In genomic region chr9:68562456-68562855, GRCh38 we compare ENCODE assay signal across 1 cellular context.
TF ChIP-seq lines count a peak whose summit lies in the region.

No MANE protein-coding gene starts in this region.

TF ChIP-seq in GM23338, 12 proteins besides CTCF, POLR2A, EP300 and RAD21:
- TF ChIP-seq, protein P1, sequence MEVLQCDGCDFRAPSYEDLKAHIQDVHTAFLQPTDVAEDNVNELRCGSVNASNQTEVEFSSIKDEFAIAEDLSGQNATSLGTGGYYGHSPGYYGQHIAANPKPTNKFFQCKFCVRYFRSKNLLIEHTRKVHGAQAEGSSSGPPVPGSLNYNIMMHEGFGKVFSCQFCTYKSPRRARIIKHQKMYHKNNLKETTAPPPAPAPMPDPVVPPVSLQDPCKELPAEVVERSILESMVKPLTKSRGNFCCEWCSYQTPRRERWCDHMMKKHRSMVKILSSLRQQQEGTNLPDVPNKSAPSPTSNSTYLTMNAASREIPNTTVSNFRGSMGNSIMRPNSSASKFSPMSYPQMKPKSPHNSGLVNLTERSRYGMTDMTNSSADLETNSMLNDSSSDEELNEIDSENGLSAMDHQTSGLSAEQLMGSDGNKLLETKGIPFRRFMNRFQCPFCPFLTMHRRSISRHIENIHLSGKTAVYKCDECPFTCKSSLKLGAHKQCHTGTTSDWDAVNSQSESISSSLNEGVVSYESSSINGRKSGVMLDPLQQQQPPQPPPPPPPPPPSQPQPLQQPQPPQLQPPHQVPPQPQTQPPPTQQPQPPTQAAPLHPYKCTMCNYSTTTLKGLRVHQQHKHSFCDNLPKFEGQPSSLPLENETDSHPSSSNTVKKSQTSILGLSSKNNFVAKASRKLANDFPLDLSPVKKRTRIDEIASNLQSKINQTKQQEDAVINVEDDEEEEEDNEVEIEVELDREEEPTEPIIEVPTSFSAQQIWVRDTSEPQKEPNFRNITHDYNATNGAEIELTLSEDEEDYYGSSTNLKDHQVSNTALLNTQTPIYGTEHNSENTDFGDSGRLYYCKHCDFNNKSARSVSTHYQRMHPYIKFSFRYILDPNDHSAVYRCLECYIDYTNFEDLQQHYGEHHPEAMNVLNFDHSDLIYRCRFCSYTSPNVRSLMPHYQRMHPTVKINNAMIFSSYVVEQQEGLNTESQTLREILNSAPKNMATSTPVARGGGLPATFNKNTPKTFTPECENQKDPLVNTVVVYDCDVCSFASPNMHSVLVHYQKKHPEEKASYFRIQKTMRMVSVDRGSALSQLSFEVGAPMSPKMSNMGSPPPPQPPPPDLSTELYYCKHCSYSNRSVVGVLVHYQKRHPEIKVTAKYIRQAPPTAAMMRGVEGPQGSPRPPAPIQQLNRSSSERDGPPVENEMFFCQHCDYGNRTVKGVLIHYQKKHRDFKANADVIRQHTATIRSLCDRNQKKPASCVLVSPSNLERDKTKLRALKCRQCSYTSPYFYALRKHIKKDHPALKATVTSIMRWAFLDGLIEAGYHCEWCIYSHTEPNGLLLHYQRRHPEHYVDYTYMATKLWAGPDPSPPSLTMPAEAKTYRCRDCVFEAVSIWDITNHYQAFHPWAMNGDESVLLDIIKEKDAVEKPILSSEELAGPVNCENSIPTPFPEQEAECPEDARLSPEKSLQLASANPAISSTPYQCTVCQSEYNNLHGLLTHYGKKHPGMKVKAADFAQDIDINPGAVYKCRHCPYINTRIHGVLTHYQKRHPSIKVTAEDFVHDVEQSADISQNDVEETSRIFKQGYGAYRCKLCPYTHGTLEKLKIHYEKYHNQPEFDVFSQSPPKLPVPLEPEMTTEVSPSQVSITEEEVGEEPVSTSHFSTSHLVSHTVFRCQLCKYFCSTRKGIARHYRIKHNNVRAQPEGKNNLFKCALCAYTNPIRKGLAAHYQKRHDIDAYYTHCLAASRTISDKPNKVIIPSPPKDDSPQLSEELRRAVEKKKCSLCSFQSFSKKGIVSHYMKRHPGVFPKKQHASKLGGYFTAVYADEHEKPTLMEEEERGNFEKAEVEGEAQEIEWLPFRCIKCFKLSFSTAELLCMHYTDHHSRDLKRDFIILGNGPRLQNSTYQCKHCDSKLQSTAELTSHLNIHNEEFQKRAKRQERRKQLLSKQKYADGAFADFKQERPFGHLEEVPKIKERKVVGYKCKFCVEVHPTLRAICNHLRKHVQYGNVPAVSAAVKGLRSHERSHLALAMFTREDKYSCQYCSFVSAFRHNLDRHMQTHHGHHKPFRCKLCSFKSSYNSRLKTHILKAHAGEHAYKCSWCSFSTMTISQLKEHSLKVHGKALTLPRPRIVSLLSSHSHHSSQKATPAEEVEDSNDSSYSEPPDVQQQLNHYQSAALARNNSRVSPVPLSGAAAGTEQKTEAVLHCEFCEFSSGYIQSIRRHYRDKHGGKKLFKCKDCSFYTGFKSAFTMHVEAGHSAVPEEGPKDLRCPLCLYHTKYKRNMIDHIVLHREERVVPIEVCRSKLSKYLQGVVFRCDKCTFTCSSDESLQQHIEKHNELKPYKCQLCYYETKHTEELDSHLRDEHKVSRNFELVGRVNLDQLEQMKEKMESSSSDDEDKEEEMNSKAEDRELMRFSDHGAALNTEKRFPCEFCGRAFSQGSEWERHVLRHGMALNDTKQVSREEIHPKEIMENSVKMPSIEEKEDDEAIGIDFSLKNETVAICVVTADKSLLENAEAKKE (CRISPR knock-in tag; IDR thresholded peaks at IDR 0.05) = no peak
- TF ChIP-seq ETS1 (IDR thresholded peaks at IDR 0.05) = no peak
- TF ChIP-seq EZH2phosphoT487 (IDR thresholded peaks at IDR 0.05; ENCODE audit: unreplicated experiment) = no peak
- TF ChIP-seq POLR2AphosphoS5 (IDR thresholded peaks at IDR 0.05; ENCODE audit: low read depth) = no peak
- no peak for TF ChIP-seq REST (IDR thresholded peaks at IDR 0.05; ENCODE audit: unreplicated experiment)
- TF ChIP-seq CREB1 (CRISPR knock-in tag; IDR thresholded peaks at IDR 0.05; ENCODE audit: low read depth) = no peak
- no peak for TF ChIP-seq STAT1 (IDR thresholded peaks at IDR 0.05; ENCODE audit: unreplicated experiment)
- TF ChIP-seq ZNF331 (CRISPR knock-in tag; IDR thresholded peaks at IDR 0.05; ENCODE audit: low read depth) = no peak
- no peak for TF ChIP-seq ZNF114 (CRISPR knock-in tag; IDR thresholded peaks at IDR 0.05)
- TF ChIP-seq JUNB (IDR thresholded peaks at IDR 0.05; ENCODE audit: unreplicated experiment) = no peak
- TF ChIP-seq EZH2 (IDR thresholded peaks at IDR 0.05; ENCODE audit: low read depth, unreplicated experiment) = no peak
- TF ChIP-seq NANOG (IDR thresholded peaks at IDR 0.05; ENCODE audit: borderline replicate concordance) = no peak
